ENCODE assay signal across 13 cellular contexts in genomic region chr11:118606157-118606843, GRCh38. TPM values are rescaled to one million over a fixed set of nuclear protein-coding genes. Genes with fewer than 3 reads are reported as not detected.
DNase-seq lines count a peak whose midpoint lies in the region; ATAC-seq, FAIRE-seq and TF ChIP-seq lines count a peak whose summit lies in the region.
"Had no signal": no experiment of that assay in that cellular context is flagged by ENCODE, and none has a peak within 500 bp of the region (broad histone marks: within the 10 kb centered on the region; RNA-seq: fewer than 3 reads in every experiment).

No MANE protein-coding gene starts in this region.

- H3K27me3 Mint-ChIP-seq in osteocyte (ENCODE audit: unreplicated experiment): no peaks in the 10 kb centered on the region

- no peak overlapping the region for H2AFZ ChIP-seq in MM.1S (ENCODE audit: low read length)

- H3K4me3 ChIP-seq in A549 (peak overlapping the region; percentile 21; the same call in 1 of the 3 replicates), SK-N-MC (no peak overlapping the region), MM.1S (ENCODE audit: low read length) (no peak overlapping the region)

- no peaks in the 10 kb centered on the region for H3K9me2 ChIP-seq in MM.1S (replicated peaks; ENCODE audit: insufficient read depth, low read length)

- TF ChIP-seq CTCF in A549 (IDR thresholded peaks at IDR 0.05) (no peak), osteocyte (IDR thresholded peaks at IDR 0.05) (no peak), MM.1S (IDR thresholded peaks at IDR 0.05; ENCODE audit: low read length) (no peak), GM20000 (IDR thresholded peaks at IDR 0.05; ENCODE audit: extremely low read depth, missing control alignments) (no peak)

- CTCF ChIA-PET in A549 (lab: Yijun Ruan, JAX): interaction anchor here (0.5 to 17.8 kb wide), 7 partner anchors 13 to 351 kb away, joined by 3 to 224 read pairs (median 5); no protein-coding TSS in a partner anchor

- intact Hi-C loops in Right ventricle myocardium inferior (cut with DNase I): no loop called here

- no peak for TF ChIP-seq RAD21 in A549 (conservative IDR thresholded peaks at IDR 0.05 in 1 of 2, IDR thresholded peaks at IDR 0.05 in 1 of 2)

- peaks cover 46% of the 10 kb centered on the region for H3K27me3 ChIP-seq in MM.1S (replicated peaks; ENCODE audit: insufficient read depth, low read length)

- no peak for ATAC-seq in A549
- no peak for ATAC-seq in Right ventricle myocardium inferior
- no peak for ATAC-seq in HG03354 (IDR thresholded peaks at IDR 0.05; ENCODE audit: poor library complexity, severe bottlenecking, unreplicated experiment)
- ATAC-seq in GM19395 (IDR thresholded peaks at IDR 0.05; ENCODE audit: unreplicated experiment): no peak

- H3K4me3 Mint-ChIP-seq in osteocyte (ENCODE audit: unreplicated experiment): peak overlapping the region; percentile 70

- no peaks in the 10 kb centered on the region for H3K9me3 Mint-ChIP-seq in osteocyte (ENCODE audit: unreplicated experiment)

- H4K20me1 ChIP-seq in MM.1S (ENCODE audit: insufficient read depth, low read length): no peaks in the 10 kb centered on the region

- H3K4me1 Mint-ChIP-seq in osteocyte (ENCODE audit: unreplicated experiment): peaks cover 62% of the 10 kb centered on the region

- H3K27ac Mint-ChIP-seq in osteocyte (ENCODE audit: unreplicated experiment): peak overlapping the region; percentile 92

- H3K9me3 ChIP-seq in A549 (no peaks in the 10 kb centered on the region), SK-N-MC (ENCODE audit: low read depth, low read length) (no peaks in the 10 kb centered on the region), MM.1S (replicated peaks; ENCODE audit: insufficient read depth, low read length) (no peaks in the 10 kb centered on the region)

- peaks cover 19% of the 10 kb centered on the region for H3K36me3 Mint-ChIP-seq in osteocyte (ENCODE audit: unreplicated experiment)

- peaks cover 38% of the 10 kb centered on the region for H3K4me1 ChIP-seq in A549
- peaks cover 10% of the 10 kb centered on the region; the same call in 1 of the 2 replicates for H3K4me1 ChIP-seq in MM.1S (ENCODE audit: low read length)

- no peaks in the 10 kb centered on the region for H3K79me2 ChIP-seq in MM.1S (ENCODE audit: low read length)

- TF ChIP-seq EP300 in A549 (IDR thresholded peaks at IDR 0.05): no peak

- H3K4me2 ChIP-seq in A549: peak overlapping the region; percentile 86
- no peak overlapping the region for H3K4me2 ChIP-seq in MM.1S (ENCODE audit: low read depth, low read length)

- no peak for TF ChIP-seq POLR2A in A549 (IDR thresholded peaks at IDR 0.05; ENCODE audit: low read length)

- DNase-seq in A549 (ENCODE audit: low read depth in 1 of 2, low spot score in 1 of 2) (no peak), SK-N-MC (ENCODE audit: low read depth, low spot score) (no peak), Right ventricle myocardium inferior (ENCODE audit: missing footprints) (peak; percentile 83), osteocyte (ENCODE audit: extremely low spot score, unreplicated experiment) (no peak), MM.1S (no peak), GM20000 (ENCODE audit: low spot score) (no peak)
- DNase-seq: activated CD4-positive, alpha-beta T cell treated with anti-CD3 and anti-CD28 coated beads for 1 hour; NCI-H524 treated with DMSO at 0.1 percent for 48 hours; stimulated activated naive CD4-positive, alpha-beta T cell had no signal

- peaks cover 15% of the 10 kb centered on the region for H3K36me3 ChIP-seq in SK-N-MC (ENCODE audit: insufficient read depth, low read length)
- no peaks in the 10 kb centered on the region for H3K36me3 ChIP-seq in MM.1S (replicated peaks; ENCODE audit: insufficient read depth, low read length)

- FAIRE-seq in A549 (lab: Jason Lieb, UNC): no peak
- FAIRE-seq: D721Med had no signal

- POLR2A ChIA-PET in A549 (lab: Yijun Ruan, JAX): interaction anchor here (2.9 kb wide), 1 partner anchor 16 kb away, joined by 14 read pairs; no protein-coding TSS in a partner anchor

- no peaks in the 10 kb centered on the region for H3F3A ChIP-seq in MM.1S (ENCODE audit: insufficient read depth, low read length)

- H3K27ac ChIP-seq in A549 (peak overlapping the region; percentile 53 to 100; a peak in 5 of 6 replicates), SK-N-MC (peak overlapping the region; percentile 88), MM.1S (ENCODE audit: low read length) (no peak overlapping the region)
- H3K27ac ChIP-seq: HL-60 had no signal

- H3K9ac ChIP-seq in SK-N-MC (ENCODE audit: insufficient read length) (no peak overlapping the region), MM.1S (ENCODE audit: low read length) (no peak overlapping the region)

- 51% methylated on average over 7 of the region's 7 CpGs for WGBS in A549 (ENCODE audit: missing lambda C conversion rate)

TF ChIP-seq in A549, 52 proteins besides CTCF, POLR2A, EP300 and RAD21:
- TF ChIP-seq HOXB5 (CRISPR knock-in tag; IDR thresholded peaks at IDR 0.05) (no peak), ZC3H11A (IDR thresholded peaks at IDR 0.05) (no peak), MAX (IDR thresholded peaks at IDR 0.05) (no peak), RCOR1 (IDR thresholded peaks at IDR 0.05; ENCODE audit: low read depth, low read length) (no peak), SREBF2 (IDR thresholded peaks at IDR 0.05) (no peak), POLR2AphosphoS2 (conservative IDR thresholded peaks at IDR 0.05; ENCODE audit: low read length) (no peak), JUNB (IDR thresholded peaks at IDR 0.05) (no peak), NPAS2 (CRISPR knock-in tag; IDR thresholded peaks at IDR 0.05; ENCODE audit: borderline replicate concordance) (no peak), KDM5A (IDR thresholded peaks at IDR 0.05) (no peak), NFE2L2 (conservative IDR thresholded peaks at IDR 0.05; ENCODE audit: low read length) (no peak), HEYL (CRISPR knock-in tag; IDR thresholded peaks at IDR 0.05) (no peak)
TF ChIP-seq in A549: peak in this region for 0.

RNA-seq across cellular contexts. Expression of gene PHLDB1, which starts 1.1 kb away (rescaled TPM):
- 5.9 and 7.7 TPM in 2 replicates for polyA plus RNA-seq in A549 (2011; rRNA removed)
- 7.3 and 9.7 TPM in 2 replicates for polyA plus RNA-seq in A549 (2012; cell fraction: cytosol; rRNA removed)
- polyA plus RNA-seq in A549 (2012; cell fraction: nucleus; rRNA removed): 32.2 and 36.0 TPM in 2 replicates
- 17.9 to 20.0 TPM (median 19.4 TPM) in 3 replicates for polyA plus RNA-seq in A549 (2017; fragmentation: RNase III; extraction: RNeasy Plus Mini Kit Qiagen cat#74134 plus additional on column Dnase treatment)
- 12.2 and 15.2 TPM in 2 replicates for polyA minus RNA-seq in A549 (2011; rRNA and poly(A)+ RNA removed)
- 115 TPM for total RNA-seq in Right ventricle myocardium inferior
- 160 and 165 TPM in 2 replicates for total RNA-seq in osteocyte

RNA-seq across cellular contexts. Expression of gene ARCN1, which starts 34.1 kb away (rescaled TPM):
- polyA plus RNA-seq in A549 (2011; rRNA removed) (140 and 150 TPM in 2 replicates), A549 (2017; fragmentation: RNase III; extraction: RNeasy Plus Mini Kit Qiagen cat#74134 plus additional on column Dnase treatment) (88.7 to 93.3 TPM (median 91.0 TPM) in 3 replicates)
- 56.4 and 62.8 TPM in 2 replicates for polyA plus RNA-seq in A549 (2012; cell fraction: cytosol; rRNA removed)
- polyA plus RNA-seq in A549 (2012; cell fraction: nucleus; rRNA removed): 24.5 and 25.7 TPM in 2 replicates
- polyA minus RNA-seq in A549 (2011; rRNA and poly(A)+ RNA removed): 63.8 and 65.4 TPM in 2 replicates
- total RNA-seq in Right ventricle myocardium inferior (93.4 TPM), osteocyte (189 and 201 TPM in 2 replicates)

RNA-seq across cellular contexts. Expression of gene IFT46, which starts 40.6 kb away (rescaled TPM):
- 34.4 and 35.3 TPM in 2 replicates for polyA plus RNA-seq in A549 (2011; rRNA removed)
- polyA plus RNA-seq in A549 (2012; cell fraction: cytosol; rRNA removed): 13.9 and 16.0 TPM in 2 replicates
- 9.6 and 13.0 TPM in 2 replicates for polyA plus RNA-seq in A549 (2012; cell fraction: nucleus; rRNA removed)
- 14.4 to 17.1 TPM (median 15.5 TPM) in 3 replicates for polyA plus RNA-seq in A549 (2017; fragmentation: RNase III; extraction: RNeasy Plus Mini Kit Qiagen cat#74134 plus additional on column Dnase treatment)
- polyA minus RNA-seq in A549 (2011; rRNA and poly(A)+ RNA removed): 21.0 and 22.1 TPM in 2 replicates
- 24.9 TPM for total RNA-seq in Right ventricle myocardium inferior
- 24.0 and 24.1 TPM in 2 replicates for total RNA-seq in osteocyte
